1 cellular context compared by ENCODE assay signal in the genomic region with DNA sequence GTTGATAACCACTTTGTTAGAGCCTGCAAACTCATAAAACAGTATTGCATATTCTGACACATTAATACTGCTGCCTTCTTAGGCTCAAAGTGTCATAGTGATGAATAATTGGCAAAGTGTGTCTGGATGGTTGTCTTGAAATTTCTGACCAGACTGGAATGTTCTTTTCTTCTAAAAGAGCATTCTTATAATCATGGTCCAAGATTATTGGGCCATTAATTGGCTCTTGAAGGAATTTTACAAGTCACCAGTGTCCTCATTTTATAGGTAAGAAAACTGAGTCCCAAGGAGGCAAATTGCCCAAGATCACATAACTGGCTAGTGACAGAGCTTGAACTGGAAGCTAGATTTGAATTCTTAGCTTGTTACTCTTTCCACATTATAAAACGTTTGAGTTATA.
TF ChIP-seq lines count a peak whose summit lies in the region.

No MANE protein-coding gene starts in this region.

TF ChIP-seq in IMR-90, 13 proteins besides CTCF, POLR2A, EP300 and RAD21 (continued from another document):
- TF ChIP-seq, protein P1, sequence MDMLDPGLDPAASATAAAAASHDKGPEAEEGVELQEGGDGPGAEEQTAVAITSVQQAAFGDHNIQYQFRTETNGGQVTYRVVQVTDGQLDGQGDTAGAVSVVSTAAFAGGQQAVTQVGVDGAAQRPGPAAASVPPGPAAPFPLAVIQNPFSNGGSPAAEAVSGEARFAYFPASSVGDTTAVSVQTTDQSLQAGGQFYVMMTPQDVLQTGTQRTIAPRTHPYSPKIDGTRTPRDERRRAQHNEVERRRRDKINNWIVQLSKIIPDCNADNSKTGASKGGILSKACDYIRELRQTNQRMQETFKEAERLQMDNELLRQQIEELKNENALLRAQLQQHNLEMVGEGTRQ (IDR thresholded peaks at IDR 0.05; ENCODE audit: low read depth, low read length): no peak
- TF ChIP-seq SMC3 (IDR thresholded peaks at IDR 0.05; ENCODE audit: low read depth, low read length): no peak
